26 cellular contexts compared by ENCODE assay signal in genomic region chr3:69830147-69830546, GRCh38.
A peak's percentile ranks its signal among the peaks of the same experiment; 100 is the strongest.
DNase-seq lines count a peak whose midpoint lies in the region; ATAC-seq, FAIRE-seq and TF ChIP-seq lines count a peak whose summit lies in the region.
"Had no signal": no experiment of that assay in that cellular context is flagged by ENCODE, and none has a peak within 500 bp of the region (broad histone marks: within the 10 kb centered on the region; RNA-seq: fewer than 3 reads in every experiment).

No MANE protein-coding gene starts in this region.

- H3K36me3 Mint-ChIP-seq in MCF 10A (ENCODE audit: insufficient read depth, unreplicated experiment) = peaks cover 4% of the 10 kb centered on the region
- H3K36me3 Mint-ChIP-seq: CD4-positive, CD25-positive, alpha-beta regulatory T cell; CD8-positive, alpha-beta T cell had no signal

- H3K4me3 ChIP-seq in breast epithelium (no peak overlapping the region), epithelial cell of esophagus (ENCODE audit: low read length) (no peak overlapping the region), kidney (ENCODE audit: low read length in 2 of 2) (no peak overlapping the region), upper lobe of right lung (no peak overlapping the region), HAP-1 (no peak overlapping the region)
- H3K4me3 ChIP-seq: BLaER1, GM12878, GM23338 had no signal

- H3K36me3 ChIP-seq in breast epithelium (no peaks in the 10 kb centered on the region), kidney (ENCODE audit: control insufficient read depth in 1 of 2, insufficient read depth in 2 of 2, low read length in 2 of 2) (no peaks in the 10 kb centered on the region), upper lobe of right lung (no peaks in the 10 kb centered on the region), HAP-1 (replicated peaks) (no peaks in the 10 kb centered on the region)
- H3K36me3 ChIP-seq: BLaER1 had no signal

- H3K27me3 ChIP-seq in breast epithelium = no peaks in the 10 kb centered on the region
- H3K27me3 ChIP-seq in upper lobe of right lung = no peaks in the 10 kb centered on the region
- H3K27me3 ChIP-seq in HAP-1 (ENCODE audit: low read depth) = no peaks in the 10 kb centered on the region
- H3K27me3 ChIP-seq: BLaER1 had no signal

- TF ChIP-seq POLR2A in breast epithelium (IDR thresholded peaks at IDR 0.05) = no peak

- no peaks in the 10 kb centered on the region for H3K27me3 Mint-ChIP-seq in MCF 10A (ENCODE audit: insufficient read depth, unreplicated experiment)
- H3K27me3 Mint-ChIP-seq: B cell; CD4-positive, CD25-positive, alpha-beta regulatory T cell had no signal

- CTCF ChIA-PET in MCF 10A (lab: Yijun Ruan, JAX) = interaction anchor here (0.5 to 0.6 kb wide), 2 partner anchors 9 to 337 kb away, joined by 3 read pairs; no protein-coding TSS in a partner anchor

- no TSS peak for BruUV-seq in MCF 10A (replicated peaks; lab: Mats Ljungman, UMichigan)

- no peak overlapping the region for H3K4me3 Mint-ChIP-seq in MCF 10A (ENCODE audit: unreplicated experiment)
- H3K4me3 Mint-ChIP-seq: B cell; CD4-positive, CD25-positive, alpha-beta regulatory T cell; CD8-positive, alpha-beta T cell; GM23338; H9; HFFc6 had no signal

- POLR2A ChIA-PET in MCF 10A (lab: Yijun Ruan, JAX) = interaction anchor here (0.8 to 1.0 kb wide), 2 partner anchors 19 to 89 kb away, joined by 3 read pairs; no protein-coding TSS in a partner anchor

- in situ Hi-C loops in HAP-1 (cut with MboI; ENCODE audit: low sequenced_read_pairs) = no loop called here

- no peak for TF ChIP-seq CTCF in MCF 10A (IDR thresholded peaks at IDR 0.05; ENCODE audit: unreplicated experiment)
- TF ChIP-seq CTCF in breast epithelium (IDR thresholded peaks at IDR 0.05) = no peak
- TF ChIP-seq CTCF in epithelial cell of esophagus (IDR thresholded peaks at IDR 0.05; ENCODE audit: insufficient read depth, low read depth, low read length, missing control alignments) = no peak
- TF ChIP-seq CTCF in kidney (IDR thresholded peaks at IDR 0.05; ENCODE audit: borderline replicate concordance, extremely low read depth, insufficient read depth) = no peak
- no peak for TF ChIP-seq CTCF in upper lobe of right lung (IDR thresholded peaks at IDR 0.05)

- ATAC-seq in upper lobe of right lung (peak; percentile 58), HG02885 (IDR thresholded peaks at IDR 0.05; ENCODE audit: poor library complexity, unreplicated experiment) (no peak)
- ATAC-seq: CD8-positive, alpha-beta T cell; GM12878; GM23338 had no signal

- H3K9me3 Mint-ChIP-seq in MCF 10A (ENCODE audit: unreplicated experiment) = no peaks in the 10 kb centered on the region
- H3K9me3 Mint-ChIP-seq: GM23338 had no signal

- no peak overlapping the region for H3K27ac ChIP-seq in breast epithelium
- H3K27ac ChIP-seq in kidney (ENCODE audit: low read depth in 2 of 2, low read length in 2 of 2) = no peak overlapping the region
- H3K27ac ChIP-seq in upper lobe of right lung = no peak overlapping the region
- H3K27ac ChIP-seq: 22Rv1, BLaER1, C4-2B had no signal

- no peak overlapping the region for H3K9ac ChIP-seq in kidney (ENCODE audit: low read length in 2 of 2)
- H3K9ac ChIP-seq: BLaER1 had no signal

- no peaks in the 10 kb centered on the region for H3K4me1 ChIP-seq in breast epithelium
- H3K4me1 ChIP-seq in kidney (ENCODE audit: control insufficient read depth in 1 of 2, insufficient read depth in 1 of 2, low read depth in 1 of 2, low read length in 2 of 2) = peaks cover 0 to 4% of the 10 kb centered on the region in 2 donors
- no peaks in the 10 kb centered on the region for H3K4me1 ChIP-seq in upper lobe of right lung
- no peaks in the 10 kb centered on the region for H3K4me1 ChIP-seq in HAP-1
- H3K4me1 ChIP-seq: BLaER1, Caco-2 had no signal

- no peaks in the 10 kb centered on the region for H3K4me1 Mint-ChIP-seq in MCF 10A (ENCODE audit: insufficient read depth, unreplicated experiment)
- H3K4me1 Mint-ChIP-seq: B cell; CD4-positive, CD25-positive, alpha-beta regulatory T cell; GM23338; H9 had no signal

- no peaks in the 10 kb centered on the region for H3K9me3 ChIP-seq in breast epithelium
- H3K9me3 ChIP-seq in kidney (ENCODE audit: control insufficient read depth in 1 of 2, low read length in 2 of 2) = peaks cover 0 to 4% of the 10 kb centered on the region in 2 donors
- no peaks in the 10 kb centered on the region for H3K9me3 ChIP-seq in upper lobe of right lung
- H3K9me3 ChIP-seq in HAP-1 = no peaks in the 10 kb centered on the region

- FAIRE-seq in kidney (lab: Jason Lieb, UNC) = no peak
- FAIRE-seq: A204.1, D721Med, GM12878, GM19239 had no signal

- peak; percentile 16 for DNase-seq in MCF 10A (ENCODE audit: unreplicated experiment)
- DNase-seq in breast epithelium (ENCODE audit: low spot score in 2 of 2) = no peak
- peak; percentile 20 for DNase-seq in epithelial cell of esophagus (ENCODE audit: low read depth)
- DNase-seq in kidney = peak; percentile 62
- no peak for DNase-seq in upper lobe of right lung
- no peak for DNase-seq in cerebellum (ENCODE audit: low spot score)
- DNase-seq in HAP-1 (ENCODE audit: low spot score in 2 of 2) = no peak
- DNase-seq: Caco-2; CD4-positive, CD25-positive, alpha-beta regulatory T cell; CD8-positive, alpha-beta T cell; DMS 273 treated with DMSO at 0.1 percent for 48 hours; DMS79; EL; GDM1; H9; HFFc6 had no signal

- H3K27ac Mint-ChIP-seq in MCF 10A (ENCODE audit: low read depth, unreplicated experiment) = no peak overlapping the region
- H3K27ac Mint-ChIP-seq: B cell; CD4-positive, CD25-positive, alpha-beta regulatory T cell; CD8-positive, alpha-beta T cell; GM23338; H9; HFFc6 had no signal

- intact Hi-C loops in MCF 10A (cut with micrococcal nuclease) (no loop called here), breast epithelium (cut with DNase I; ENCODE audit: low total_unique reads) (no loop called here), kidney (cut with DNase I) (no loop called here), upper lobe of right lung (cut with DNase I) (no loop called here)

Comparison
In these comparisons a context has a peak if more than half of its experiments do, and no peak if none do; other contexts are left out.
1. DNase-seq: peak in MCF 10A (single experiment), epithelial cell of esophagus (single experiment) and kidney (single experiment); none in breast epithelium (0 of 2), upper lobe of right lung (single experiment), cerebellum (single experiment) and HAP-1 (0 of 2).